In genomic region chr17:18186271-18186982, GRCh38 we compare ENCODE assay signal across 1 cellular context.
TF ChIP-seq lines count a peak whose summit lies in the region.

No MANE protein-coding gene starts in this region.

TF ChIP-seq in K562, 482 proteins besides CTCF, POLR2A, EP300 and RAD21 (continued from another document and continues in another):
- TF ChIP-seq CUX1 (CRISPR knock-in tag; IDR thresholded peaks at IDR 0.05) (no peak), CREB5 (CRISPR knock-in tag; IDR thresholded peaks at IDR 0.05) (no peak), ZNF586 (CRISPR knock-in tag; conservative IDR thresholded peaks at IDR 0.05) (no peak), KDM4B (IDR thresholded peaks at IDR 0.05; ENCODE audit: borderline replicate concordance in 2 of 2, low read depth in 1 of 2) (no peak), ZNF79 (CRISPR knock-in tag; IDR thresholded peaks at IDR 0.05; ENCODE audit: low read depth) (no peak), SIN3A (IDR thresholded peaks at IDR 0.05; ENCODE audit: borderline replicate concordance in 2 of 2, control insufficient read depth in 1 of 2, low read depth in 2 of 2, low read length in 2 of 2) (0 out of 4 replicates have a peak, but pooled peaks of 1 of the 2 experiments have one; percentile 6), CC2D1A (IDR thresholded peaks at IDR 0.05) (no peak), ATF3 (IDR thresholded peaks at IDR 0.05) (peak; percentile 95), ATF3 (CRISPR knock-in tag; conservative IDR thresholded peaks at IDR 0.05) (no peak), C11orf30 (IDR thresholded peaks at IDR 0.05; ENCODE audit: low read depth) (peak; percentile 39; the same call in 1 of the 2 replicates), ZNF134 (CRISPR knock-in tag; conservative IDR thresholded peaks at IDR 0.05) (no peak), SETDB1 (IDR thresholded peaks at IDR 0.05; ENCODE audit: low read length) (no peak), GMEB1 (CRISPR knock-in tag; IDR thresholded peaks at IDR 0.05) (no peak), NKRF (IDR thresholded peaks at IDR 0.05; ENCODE audit: borderline replicate concordance) (no peak), CBX8 (IDR thresholded peaks at IDR 0.05; ENCODE audit: borderline replicate concordance, extremely low read depth, low read depth, low read length, poor library complexity, severe bottlenecking) (no peak), ZKSCAN1 (IDR thresholded peaks at IDR 0.05; ENCODE audit: low read depth, low read length) (no peak), PURB (CRISPR knock-in tag; IDR thresholded peaks at IDR 0.05; ENCODE audit: low read depth) (no peak), TCF15 (CRISPR knock-in tag; IDR thresholded peaks at IDR 0.05) (no peak), KLF6 (CRISPR knock-in tag; IDR thresholded peaks at IDR 0.05; ENCODE audit: borderline replicate concordance) (no peak), MAX (CRISPR knock-in tag; IDR thresholded peaks at IDR 0.05) (no peak), ZBTB40 (IDR thresholded peaks at IDR 0.05) (no peak), ZBTB40 (CRISPR knock-in tag; IDR thresholded peaks at IDR 0.05) (no peak), CREM (IDR thresholded peaks at IDR 0.05; ENCODE audit: low read depth) (no peak), JUNB (CRISPR knock-in tag; conservative IDR thresholded peaks at IDR 0.05) (no peak), FOXK2 (conservative IDR thresholded peaks at IDR 0.05 in 1 of 2, IDR thresholded peaks at IDR 0.05 in 1 of 2; ENCODE audit: low read depth in 2 of 2) (no peak), MAFG (tag; conservative IDR thresholded peaks at IDR 0.05) (peak; percentile 44), KDM5B (IDR thresholded peaks at IDR 0.05; ENCODE audit: insufficient replicate concordance, low read depth, low read length) (no peak), ZBTB26 (CRISPR knock-in tag; IDR thresholded peaks at IDR 0.05) (no peak), ZNF780A (CRISPR knock-in tag; IDR thresholded peaks at IDR 0.05) (no peak), TCF3 (CRISPR knock-in tag; IDR thresholded peaks at IDR 0.05) (no peak), ZNF274 (IDR thresholded peaks at IDR 0.05; ENCODE audit: borderline replicate concordance, low read depth, low read length) (no peak), FOXA3 (CRISPR knock-in tag; conservative IDR thresholded peaks at IDR 0.05 in 1 of 2, IDR thresholded peaks at IDR 0.05 in 1 of 2) (no peak), FIP1L1 (IDR thresholded peaks at IDR 0.05; ENCODE audit: low read depth, low read length, poor library complexity, severe bottlenecking) (no peak), ZNF408 (CRISPR knock-in tag; IDR thresholded peaks at IDR 0.05; ENCODE audit: low read depth) (no peak), BRD9 (IDR thresholded peaks at IDR 0.05; ENCODE audit: low read depth, partially characterized antibody) (no peak), NONO (IDR thresholded peaks at IDR 0.05; ENCODE audit: low read depth in 2 of 2, low read length in 1 of 2) (no peak), PHTF2 (CRISPR knock-in tag; IDR thresholded peaks at IDR 0.05) (no peak), CAMTA2 (CRISPR knock-in tag; conservative IDR thresholded peaks at IDR 0.05) (no peak), RFX7 (CRISPR knock-in tag; IDR thresholded peaks at IDR 0.05) (no peak)
